14 cellular contexts compared by ENCODE assay signal in the genomic region with DNA sequence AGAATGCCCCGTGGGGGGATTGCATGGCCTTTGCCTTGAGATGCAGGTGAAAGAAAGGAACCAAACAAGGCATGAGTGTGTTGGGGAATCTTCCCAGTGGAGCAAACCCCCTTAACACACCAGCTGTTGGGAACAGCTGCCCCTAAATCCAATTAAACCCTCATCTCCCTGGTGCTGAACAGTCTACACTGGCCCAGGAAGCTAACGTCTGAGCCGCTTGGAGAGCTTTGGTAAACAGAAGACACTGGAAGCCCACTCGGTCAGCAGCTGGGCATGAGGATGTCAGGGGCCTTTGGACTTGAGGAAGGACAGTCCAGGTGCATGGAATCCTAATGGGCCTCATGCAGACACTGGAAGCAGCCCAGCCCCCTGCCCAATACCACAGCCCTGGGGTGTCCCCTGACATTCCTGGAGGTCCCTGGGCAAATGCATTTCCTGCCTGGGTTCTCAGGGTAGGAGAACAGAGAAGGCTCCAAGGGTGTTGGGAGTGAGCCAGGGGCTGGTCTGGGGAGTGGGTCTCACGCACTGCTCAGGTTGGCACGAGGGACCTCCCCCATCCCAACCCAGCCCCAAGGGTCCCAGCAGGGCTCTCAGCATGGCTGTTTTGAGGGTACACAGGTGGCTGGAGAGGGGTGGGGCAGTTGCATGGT. TPM values are rescaled to one million over a fixed set of nuclear protein-coding genes. Genes with fewer than 3 reads are reported as not detected.
DNase-seq lines count a peak whose midpoint lies in the region; ATAC-seq and TF ChIP-seq lines count a peak whose summit lies in the region.
"Had no signal": no experiment of that assay in that cellular context is flagged by ENCODE, and none has a peak within 500 bp of the region (broad histone marks: within the 10 kb centered on the region; RNA-seq: fewer than 3 reads in every experiment).

No MANE protein-coding gene starts in this region.

- H3K27ac Mint-ChIP-seq in WTC11 (no peak overlapping the region), neural crest cell (ENCODE audit: unreplicated experiment) (peak overlapping the region; percentile 6)
- H3K27ac Mint-ChIP-seq: CD14-positive monocyte; CD8-positive, alpha-beta T cell had no signal

- intact Hi-C loops in sciatic nerve (cut with DNase I): no loop called here

- H3K27me3 Mint-ChIP-seq in WTC11 (ENCODE audit: low read depth): no peaks in the 10 kb centered on the region
- no peaks in the 10 kb centered on the region for H3K27me3 Mint-ChIP-seq in neural crest cell (ENCODE audit: low read depth)

- DNase-seq in DMS 273 (lab: John Stamatoyannopoulos, UW; ENCODE audit: unreplicated experiment) (peak; percentile 25), DMS 273 treated with DMSO at 0.1 percent for 48 hours (lab: John Stamatoyannopoulos, UW) (no peak), NCI-H524 (lab: John Stamatoyannopoulos, UW) (peak; percentile 19 to 81), WTC11 (ENCODE audit: low spot score) (no peak), neural crest cell (ENCODE audit: low read depth, low spot score) (no peak), sciatic nerve (ENCODE audit: low spot score) (no peak)
- DNase-seq: CD8-positive, alpha-beta T cell; COR-L47; GOT3 had no signal

- POLR2A ChIA-PET in WTC11 (lab: Charles Lee): no interaction called here

- H3K36me3 Mint-ChIP-seq in WTC11 (peaks cover 3% of the 10 kb centered on the region; the same call in 1 of the 2 replicates), neural crest cell (ENCODE audit: low read depth) (peaks cover 5% of the 10 kb centered on the region)
- H3K36me3 Mint-ChIP-seq: CD14-positive monocyte; CD8-positive, alpha-beta T cell had no signal

- ATAC-seq in WTC11: peak; percentile 11; the same call in 1 of the 2 replicates
- ATAC-seq in HG03095 (IDR thresholded peaks at IDR 0.05; ENCODE audit: unreplicated experiment): no peak
- ATAC-seq in sciatic nerve: no peak
- no peak for ATAC-seq in GM21737 (IDR thresholded peaks at IDR 0.05; ENCODE audit: unreplicated experiment)
- ATAC-seq: CD8-positive, alpha-beta T cell had no signal

- H3K9me3 Mint-ChIP-seq in WTC11: no peaks in the 10 kb centered on the region
- H3K9me3 Mint-ChIP-seq in neural crest cell: no peaks in the 10 kb centered on the region
- H3K9me3 Mint-ChIP-seq: CD8-positive, alpha-beta T cell had no signal

- H3K4me1 Mint-ChIP-seq in WTC11 (peaks cover 45% of the 10 kb centered on the region), neural crest cell (no peaks in the 10 kb centered on the region)
- H3K4me1 Mint-ChIP-seq: CD14-positive monocyte had no signal

- CTCF ChIA-PET in WTC11 (lab: Charles Lee): interaction anchor here (1.1 to 1.3 kb wide), 2 partner anchors 12 to 47 kb away, joined by 5 to 6 read pairs; no protein-coding TSS in a partner anchor

- TF ChIP-seq CTCF in WTC11 (IDR thresholded peaks at IDR 0.05) (no peak), neural crest cell (conservative IDR thresholded peaks at IDR 0.05) (no peak)

- no peak overlapping the region for H3K4me3 Mint-ChIP-seq in WTC11
- no peak overlapping the region for H3K4me3 Mint-ChIP-seq in neural crest cell
- H3K4me3 Mint-ChIP-seq: CD14-positive monocyte; CD8-positive, alpha-beta T cell had no signal

TF ChIP-seq in WTC11, 78 proteins besides CTCF, POLR2A, EP300 and RAD21:
- TF ChIP-seq NFATC4 (CRISPR knock-in tag; IDR thresholded peaks at IDR 0.05) (no peak), TEAD4 (CRISPR knock-in tag; IDR thresholded peaks at IDR 0.05) (no peak), ZNF232 (CRISPR knock-in tag; IDR thresholded peaks at IDR 0.05) (no peak), JUN (CRISPR knock-in tag; IDR thresholded peaks at IDR 0.05) (no peak), SOX15 (CRISPR knock-in tag; IDR thresholded peaks at IDR 0.05) (no peak), MYBL2 (CRISPR knock-in tag; IDR thresholded peaks at IDR 0.05) (no peak), CREM (CRISPR knock-in tag; IDR thresholded peaks at IDR 0.05) (no peak), EMX1 (CRISPR knock-in tag; IDR thresholded peaks at IDR 0.05) (no peak), NR1H2 (CRISPR knock-in tag; IDR thresholded peaks at IDR 0.05) (no peak)
- TF ChIP-seq, protein P1, sequence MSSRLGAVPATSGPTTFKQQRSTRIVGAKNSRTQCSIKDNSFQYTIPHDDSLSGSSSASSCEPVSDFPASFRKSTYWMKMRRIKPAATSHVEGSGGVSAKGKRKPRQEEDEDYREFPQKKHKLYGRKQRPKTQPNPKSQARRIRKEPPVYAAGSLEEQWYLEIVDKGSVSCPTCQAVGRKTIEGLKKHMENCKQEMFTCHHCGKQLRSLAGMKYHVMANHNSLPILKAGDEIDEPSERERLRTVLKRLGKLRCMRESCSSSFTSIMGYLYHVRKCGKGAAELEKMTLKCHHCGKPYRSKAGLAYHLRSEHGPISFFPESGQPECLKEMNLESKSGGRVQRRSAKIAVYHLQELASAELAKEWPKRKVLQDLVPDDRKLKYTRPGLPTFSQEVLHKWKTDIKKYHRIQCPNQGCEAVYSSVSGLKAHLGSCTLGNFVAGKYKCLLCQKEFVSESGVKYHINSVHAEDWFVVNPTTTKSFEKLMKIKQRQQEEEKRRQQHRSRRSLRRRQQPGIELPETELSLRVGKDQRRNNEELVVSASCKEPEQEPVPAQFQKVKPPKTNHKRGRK (CRISPR knock-in tag; IDR thresholded peaks at IDR 0.05; ENCODE audit: borderline replicate concordance): no peak
- TF ChIP-seq, protein P2, sequence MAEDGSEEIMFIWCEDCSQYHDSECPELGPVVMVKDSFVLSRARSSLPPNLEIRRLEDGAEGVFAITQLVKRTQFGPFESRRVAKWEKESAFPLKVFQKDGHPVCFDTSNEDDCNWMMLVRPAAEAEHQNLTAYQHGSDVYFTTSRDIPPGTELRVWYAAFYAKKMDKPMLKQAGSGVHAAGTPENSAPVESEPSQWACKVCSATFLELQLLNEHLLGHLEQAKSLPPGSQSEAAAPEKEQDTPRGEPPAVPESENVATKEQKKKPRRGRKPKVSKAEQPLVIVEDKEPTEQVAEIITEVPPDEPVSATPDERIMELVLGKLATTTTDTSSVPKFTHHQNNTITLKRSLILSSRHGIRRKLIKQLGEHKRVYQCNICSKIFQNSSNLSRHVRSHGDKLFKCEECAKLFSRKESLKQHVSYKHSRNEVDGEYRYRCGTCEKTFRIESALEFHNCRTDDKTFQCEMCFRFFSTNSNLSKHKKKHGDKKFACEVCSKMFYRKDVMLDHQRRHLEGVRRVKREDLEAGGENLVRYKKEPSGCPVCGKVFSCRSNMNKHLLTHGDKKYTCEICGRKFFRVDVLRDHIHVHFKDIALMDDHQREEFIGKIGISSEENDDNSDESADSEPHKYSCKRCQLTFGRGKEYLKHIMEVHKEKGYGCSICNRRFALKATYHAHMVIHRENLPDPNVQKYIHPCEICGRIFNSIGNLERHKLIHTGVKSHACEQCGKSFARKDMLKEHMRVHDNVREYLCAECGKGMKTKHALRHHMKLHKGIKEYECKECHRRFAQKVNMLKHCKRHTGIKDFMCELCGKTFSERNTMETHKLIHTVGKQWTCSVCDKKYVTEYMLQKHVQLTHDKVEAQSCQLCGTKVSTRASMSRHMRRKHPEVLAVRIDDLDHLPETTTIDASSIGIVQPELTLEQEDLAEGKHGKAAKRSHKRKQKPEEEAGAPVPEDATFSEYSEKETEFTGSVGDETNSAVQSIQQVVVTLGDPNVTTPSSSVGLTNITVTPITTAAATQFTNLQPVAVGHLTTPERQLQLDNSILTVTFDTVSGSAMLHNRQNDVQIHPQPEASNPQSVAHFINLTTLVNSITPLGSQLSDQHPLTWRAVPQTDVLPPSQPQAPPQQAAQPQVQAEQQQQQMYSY (CRISPR knock-in tag; IDR thresholded peaks at IDR 0.05): no peak
- TF ChIP-seq, protein P3, sequence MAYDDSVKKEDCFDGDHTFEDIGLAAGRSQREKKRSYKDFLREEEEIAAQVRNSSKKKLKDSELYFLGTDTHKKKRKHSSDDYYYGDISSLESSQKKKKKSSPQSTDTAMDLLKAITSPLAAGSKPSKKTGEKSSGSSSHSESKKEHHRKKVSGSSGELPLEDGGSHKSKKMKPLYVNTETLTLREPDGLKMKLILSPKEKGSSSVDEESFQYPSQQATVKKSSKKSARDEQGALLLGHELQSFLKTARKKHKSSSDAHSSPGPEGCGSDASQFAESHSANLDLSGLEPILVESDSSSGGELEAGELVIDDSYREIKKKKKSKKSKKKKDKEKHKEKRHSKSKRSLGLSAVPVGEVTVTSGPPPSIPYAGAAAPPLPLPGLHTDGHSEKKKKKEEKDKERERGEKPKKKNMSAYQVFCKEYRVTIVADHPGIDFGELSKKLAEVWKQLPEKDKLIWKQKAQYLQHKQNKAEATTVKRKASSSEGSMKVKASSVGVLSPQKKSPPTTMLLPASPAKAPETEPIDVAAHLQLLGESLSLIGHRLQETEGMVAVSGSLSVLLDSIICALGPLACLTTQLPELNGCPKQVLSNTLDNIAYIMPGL (CRISPR knock-in tag; IDR thresholded peaks at IDR 0.05): no peak
- TF ChIP-seq, protein P4, sequence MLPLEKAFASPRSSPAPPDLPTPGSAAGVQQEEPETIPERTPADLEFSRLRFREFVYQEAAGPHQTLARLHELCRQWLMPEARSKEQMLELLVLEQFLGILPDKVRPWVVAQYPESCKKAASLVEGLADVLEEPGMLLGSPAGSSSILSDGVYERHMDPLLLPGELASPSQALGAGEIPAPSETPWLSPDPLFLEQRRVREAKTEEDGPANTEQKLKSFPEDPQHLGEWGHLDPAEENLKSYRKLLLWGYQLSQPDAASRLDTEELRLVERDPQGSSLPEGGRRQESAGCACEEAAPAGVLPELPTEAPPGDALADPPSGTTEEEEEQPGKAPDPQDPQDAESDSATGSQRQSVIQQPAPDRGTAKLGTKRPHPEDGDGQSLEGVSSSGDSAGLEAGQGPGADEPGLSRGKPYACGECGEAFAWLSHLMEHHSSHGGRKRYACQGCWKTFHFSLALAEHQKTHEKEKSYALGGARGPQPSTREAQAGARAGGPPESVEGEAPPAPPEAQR (CRISPR knock-in tag; IDR thresholded peaks at IDR 0.05): no peak

RNA-seq across cellular contexts. Expression of a gene that starts 37.7 kb away (rescaled TPM):
- total RNA-seq in WTC11 (2021): 15.3 to 25.6 TPM (median 19.1 TPM) in 3 replicates
- total RNA-seq in neural crest cell: 21.3 and 21.9 TPM in 2 replicates
- not detected for total RNA-seq in sciatic nerve
- total RNA-seq: A673; CD8-positive, alpha-beta T cell; HT-29 had no signal

Comparison
In these comparisons a context has a peak if more than half of its experiments do, and no peak if none do; other contexts are left out.
1. DNase-seq: peak in DMS 273 (single experiment) and NCI-H524 (2 of 2); none in DMS 273 treated with DMSO at 0.1 percent for 48 hours (single experiment), WTC11 (single experiment), neural crest cell (single experiment) and sciatic nerve (single experiment).
2. RNA of a gene that starts 37.7 kb away (total RNA-seq): 15.3 to 25.6 TPM in WTC11 and 21.3 to 21.9 TPM in neural crest cell; not detected in sciatic nerve (single experiment); every median in the first group is over 10 times any median in the second.